8 cellular contexts compared by ENCODE assay signal in genomic region chr4:165112258-165113156, GRCh38. TPM values are rescaled to one million over a fixed set of nuclear protein-coding genes. Genes with fewer than 3 reads are reported as not detected.
DNase-seq lines count a peak whose midpoint lies in the region; ATAC-seq and TF ChIP-seq lines count a peak whose summit lies in the region.

TMEM192 (minus strand) TSS chr4:165112860; CDS start chr4:165112773, 87 bp downstream.

- H3K9me3 Mint-ChIP-seq in activated T-helper 2 cell treated with anti-CD3 and anti-CD28 coated beads, Interferon-gamma antibody, Interleukin-2, Interleukin-4, amounts not matched to agents 10 μg/mL and 5 μg/mL and 100 μg/mL, durations not matched to agents 14 hours and 24 hours and 36 hours = no peaks in the 10 kb centered on the region
- no peaks in the 10 kb centered on the region for H3K9me3 Mint-ChIP-seq in natural killer cell

- H3K79me2 ChIP-seq in Karpas-422 (ENCODE audit: low read length) = peaks cover 40% of the 10 kb centered on the region

- no peaks in the 10 kb centered on the region for H4K20me1 ChIP-seq in Karpas-422 (ENCODE audit: insufficient read depth, low read depth, low read length)

- H3K9ac ChIP-seq in Karpas-422 (ENCODE audit: low read length) = peak within 1 kb of the TSS; percentile 81

- peak within 1 kb of the TSS; percentile 91 for H3K4me2 ChIP-seq in Karpas-422 (ENCODE audit: low read depth, low read length, poor library complexity, severe bottlenecking)

- TF ChIP-seq CTCF in fibroblast of mammary gland (conservative IDR thresholded peaks at IDR 0.05; ENCODE audit: control insufficient read depth, insufficient read depth, low read depth, low read length) = no peak
- no peak for TF ChIP-seq CTCF in natural killer cell (IDR thresholded peaks at IDR 0.05)

- peak; percentile 98 for ATAC-seq in GM21825 (IDR thresholded peaks at IDR 0.05; ENCODE audit: unreplicated experiment)
- ATAC-seq in natural killer cell = peak; percentile 95 to 99 (median 96)

- H3K4me3 ChIP-seq in Karpas-422 (ENCODE audit: low read length) = peak within 1 kb of the TSS; percentile 83
- H3K4me3 ChIP-seq in fibroblast of mammary gland (ENCODE audit: control insufficient read depth, low read depth, low read length) = peak within 1 kb of the TSS; percentile 81

- no peaks in the 10 kb centered on the region for H3K27me3 ChIP-seq in Karpas-422 (ENCODE audit: low read length)

- intact Hi-C loops in activated T-helper 2 cell treated with anti-CD3 and anti-CD28 coated beads, Interferon-gamma antibody, Interleukin-2, Interleukin-4, amounts not matched to agents 10 μg/mL and 5 μg/mL and 100 μg/mL, durations not matched to agents 14 hours and 24 hours and 36 hours (cut with micrococcal nuclease) = loop anchor here (1.0 to 5.0 kb wide), 3 partner anchors 156 to 350 kb away; partner anchors contain the start of gene MSMO1
- intact Hi-C loops in natural killer cell (cut with micrococcal nuclease) = loop anchor here (2.0 to 5.0 kb wide), 3 partner anchors 95 to 1945 kb away; partner anchors contain the start of genes KLHL2, MSMO1 and NAF1

- H3K4me3 Mint-ChIP-seq in activated T-helper 2 cell treated with anti-CD3 and anti-CD28 coated beads, Interferon-gamma antibody, Interleukin-2, Interleukin-4, amounts not matched to agents 10 μg/mL and 5 μg/mL and 100 μg/mL, durations not matched to agents 14 hours and 24 hours and 36 hours (ENCODE audit: low read depth) = peak within 1 kb of the TSS; percentile 92
- peak within 1 kb of the TSS; percentile 93 for H3K4me3 Mint-ChIP-seq in natural killer cell

- no peaks in the 10 kb centered on the region for H3K9me2 ChIP-seq in Karpas-422 (replicated peaks; ENCODE audit: insufficient read depth, low read length)

- H3K9me3 ChIP-seq in Karpas-422 (ENCODE audit: low read length) = no peaks in the 10 kb centered on the region

- H3K27ac ChIP-seq in Karpas-422 (ENCODE audit: low read length) = no peak within 1 kb of the TSS

- H3K4me1 ChIP-seq in Karpas-422 (ENCODE audit: low read length) = peaks cover 16% of the 10 kb centered on the region

- peaks cover 9% of the 10 kb centered on the region for H3K4me1 Mint-ChIP-seq in activated T-helper 2 cell treated with anti-CD3 and anti-CD28 coated beads, Interferon-gamma antibody, Interleukin-2, Interleukin-4, amounts not matched to agents 10 μg/mL and 5 μg/mL and 100 μg/mL, durations not matched to agents 14 hours and 24 hours and 36 hours (ENCODE audit: low read depth)
- H3K4me1 Mint-ChIP-seq in natural killer cell = peaks cover 18 to 26% of the 10 kb centered on the region in 2 donors

- H2AFZ ChIP-seq in Karpas-422 (ENCODE audit: low read length) = peak within 1 kb of the TSS; percentile 98

- peak within 1 kb of the TSS; percentile 85 for H3K27ac Mint-ChIP-seq in activated T-helper 2 cell treated with anti-CD3 and anti-CD28 coated beads, Interferon-gamma antibody, Interleukin-2, Interleukin-4, amounts not matched to agents 10 μg/mL and 5 μg/mL and 100 μg/mL, durations not matched to agents 14 hours and 24 hours and 36 hours
- peak within 1 kb of the TSS; percentile 88 to 96 for H3K27ac Mint-ChIP-seq in natural killer cell

- H3K36me3 Mint-ChIP-seq in activated T-helper 2 cell treated with anti-CD3 and anti-CD28 coated beads, Interferon-gamma antibody, Interleukin-2, Interleukin-4, amounts not matched to agents 10 μg/mL and 5 μg/mL and 100 μg/mL, durations not matched to agents 14 hours and 24 hours and 36 hours (ENCODE audit: low read depth) = peaks cover 8% of the 10 kb centered on the region
- no peaks in the 10 kb centered on the region for H3K36me3 Mint-ChIP-seq in natural killer cell

- H3K27me3 Mint-ChIP-seq in activated T-helper 2 cell treated with anti-CD3 and anti-CD28 coated beads, Interferon-gamma antibody, Interleukin-2, Interleukin-4, amounts not matched to agents 10 μg/mL and 5 μg/mL and 100 μg/mL, durations not matched to agents 14 hours and 24 hours and 36 hours (ENCODE audit: low read depth) = peaks cover 16% of the 10 kb centered on the region
- peaks cover 9 to 11% of the 10 kb centered on the region in 2 donors for H3K27me3 Mint-ChIP-seq in natural killer cell (ENCODE audit: low read depth in 2 of 2)

- DNase-seq in Daoy (ENCODE audit: low read depth) (peak; percentile 86), Karpas-422 (peak; percentile 98), RKO (ENCODE audit: low spot score) (peak; percentile 89), fibroblast of mammary gland (ENCODE audit: low read depth) (peak; percentile 82), natural killer cell (peak; percentile 96)
- DNase-seq in activated T-helper 2 cell treated with anti-CD3 and anti-CD28 coated beads, Interferon-gamma antibody, Interleukin-2, Interleukin-4, amounts not matched to agents 10 μg/mL and 5 μg/mL and 100 μg/mL, durations not matched to agents 14 hours and 24 hours and 36 hours (ENCODE audit: low spot score) = peak; percentile 87
- peak; percentile 90 for DNase-seq in stimulated activated naive CD4-positive, alpha-beta T cell treated with Interleukin-2 at 50 U/mL for 16 hours (lab: John Stamatoyannopoulos, UW)

- peaks cover 5% of the 10 kb centered on the region; the same call in 1 of the 2 replicates for H3K36me3 ChIP-seq in Karpas-422 (ENCODE audit: insufficient read depth, low read length)

RNA-seq across cellular contexts. Expression of gene TMEM192, which starts in this region (rescaled TPM):
- 5.4 and 7.3 TPM in 2 replicates for total RNA-seq in Daoy (2014; rRNA removed; shearing (Covaris generic))
- total RNA-seq in Karpas-422 (2014; rRNA removed; shearing (Covaris generic); ENCODE audit: low replicate concordance) = 21.1 and 44.4 TPM in 2 replicates
- 13.4 and 14.4 TPM in 2 replicates for total RNA-seq in activated T-helper 2 cell treated with anti-CD3 and anti-CD28 coated beads, Interferon-gamma antibody, Interleukin-2, Interleukin-4, amounts not matched to agents 10 μg/mL and 5 μg/mL and 100 μg/mL, durations not matched to agents 14 hours and 24 hours and 36 hours
- total RNA-seq in natural killer cell = 10 to 100 TPM in 2 of 3 donors, 1 to 10 TPM in 1; 9.4 to 11.4 (median 11.0) TPM
